In the genomic region with DNA sequence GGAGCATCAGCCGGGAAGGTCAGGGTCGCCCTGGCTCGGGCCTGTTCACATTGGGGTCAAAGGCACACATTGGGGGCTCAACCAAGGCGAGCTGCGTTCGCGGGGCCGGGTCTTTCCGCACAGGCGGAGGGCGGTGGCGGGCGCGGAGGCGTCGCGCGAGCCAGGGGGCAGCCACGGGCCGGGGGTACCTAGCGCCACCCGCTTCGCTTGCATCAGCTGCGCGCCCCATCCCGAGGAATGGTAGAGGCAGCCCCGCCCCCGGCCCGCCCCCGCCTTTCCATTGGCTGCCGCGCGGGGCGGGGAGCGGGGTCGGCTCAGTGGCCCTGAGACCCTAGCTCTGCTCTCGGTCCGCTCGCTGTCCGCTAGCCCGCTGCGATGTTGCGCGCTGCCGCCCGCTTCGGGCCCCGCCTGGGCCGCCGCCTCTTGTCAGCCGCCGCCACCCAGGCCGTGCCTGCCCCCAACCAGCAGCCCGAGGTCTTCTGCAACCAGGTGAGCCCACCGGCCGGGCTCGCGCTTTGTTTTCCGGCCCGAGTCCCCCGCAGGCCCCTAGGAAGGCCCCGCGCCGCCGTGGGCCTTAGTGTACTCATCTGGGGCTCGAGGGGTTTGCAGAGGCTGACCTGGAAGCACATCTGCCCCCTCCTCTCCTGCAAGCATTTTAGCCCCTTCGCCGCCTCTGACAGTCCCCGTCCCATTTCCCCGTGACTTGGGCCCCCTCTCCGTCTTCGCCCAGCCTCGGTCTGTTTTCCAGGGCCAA, we compare ENCODE assay signal across 1 cellular context.
TF ChIP-seq lines count a peak whose summit lies in the region.

A gene (plus strand): TSS at position 326 of the 754 bp plus-strand sequence. CDS start 50 bp downstream, at position 376.

TF ChIP-seq in HepG2, 621 proteins besides CTCF, POLR2A, EP300 and RAD21 (continued from another document and continues in another):
- 0 out of 2 replicates have a peak, but pooled peaks have one; percentile 76 for TF ChIP-seq ZNF546 (CRISPR knock-in tag; conservative IDR thresholded peaks at IDR 0.05)
- TF ChIP-seq NFKBIZ (CRISPR knock-in tag; IDR thresholded peaks at IDR 0.05), result peak; percentile 73; the same call in 1 of the 2 replicates
- 0 out of 2 replicates have a peak, but pooled peaks have one; percentile 16 for TF ChIP-seq STAT5B (CRISPR knock-in tag; IDR thresholded peaks at IDR 0.05)
- TF ChIP-seq, protein P1, sequence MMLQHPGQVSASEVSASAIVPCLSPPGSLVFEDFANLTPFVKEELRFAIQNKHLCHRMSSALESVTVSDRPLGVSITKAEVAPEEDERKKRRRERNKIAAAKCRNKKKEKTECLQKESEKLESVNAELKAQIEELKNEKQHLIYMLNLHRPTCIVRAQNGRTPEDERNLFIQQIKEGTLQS (CRISPR knock-in tag; IDR thresholded peaks at IDR 0.05), result peak; percentile 86
- TF ChIP-seq ATF7-NPFF (CRISPR knock-in tag; IDR thresholded peaks at IDR 0.05; ENCODE audit: low read depth), result peak; percentile 89
- no peak for TF ChIP-seq SUZ12 (IDR thresholded peaks at IDR 0.05; ENCODE audit: low read depth, low read length)
- peak; percentile 84; the same call in 1 of the 2 replicates for TF ChIP-seq ZNF790 (CRISPR knock-in tag; IDR thresholded peaks at IDR 0.05; ENCODE audit: borderline replicate concordance)
- no peak for TF ChIP-seq NR3C1 (CRISPR knock-in tag; IDR thresholded peaks at IDR 0.05)
- peak; percentile 15 for TF ChIP-seq XRCC5 (optimal IDR thresholded peaks at IDR 0.05; ENCODE audit: low read length)
- TF ChIP-seq, protein P2, sequence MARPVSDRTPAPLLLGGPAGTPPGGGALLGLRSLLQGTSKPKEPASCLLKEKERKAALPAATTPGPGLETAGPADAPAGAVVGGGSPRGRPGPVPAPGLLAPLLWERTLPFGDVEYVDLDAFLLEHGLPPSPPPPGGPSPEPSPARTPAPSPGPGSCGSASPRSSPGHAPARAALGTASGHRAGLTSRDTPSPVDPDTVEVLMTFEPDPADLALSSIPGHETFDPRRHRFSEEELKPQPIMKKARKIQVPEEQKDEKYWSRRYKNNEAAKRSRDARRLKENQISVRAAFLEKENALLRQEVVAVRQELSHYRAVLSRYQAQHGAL (CRISPR knock-in tag; IDR thresholded peaks at IDR 0.05; ENCODE audit: not compliant biosample characterization), result peak; percentile 41
- TF ChIP-seq, protein P3, sequence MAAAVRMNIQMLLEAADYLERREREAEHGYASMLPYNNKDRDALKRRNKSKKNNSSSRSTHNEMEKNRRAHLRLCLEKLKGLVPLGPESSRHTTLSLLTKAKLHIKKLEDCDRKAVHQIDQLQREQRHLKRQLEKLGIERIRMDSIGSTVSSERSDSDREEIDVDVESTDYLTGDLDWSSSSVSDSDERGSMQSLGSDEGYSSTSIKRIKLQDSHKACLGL (CRISPR knock-in tag; IDR thresholded peaks at IDR 0.05), result peak; percentile 58; the same call in 1 of the 2 replicates
- TF ChIP-seq ZNF224 (CRISPR knock-in tag; IDR thresholded peaks at IDR 0.05), result no peak; the same call in 1 of the 2 replicates
- TF ChIP-seq, protein P4, sequence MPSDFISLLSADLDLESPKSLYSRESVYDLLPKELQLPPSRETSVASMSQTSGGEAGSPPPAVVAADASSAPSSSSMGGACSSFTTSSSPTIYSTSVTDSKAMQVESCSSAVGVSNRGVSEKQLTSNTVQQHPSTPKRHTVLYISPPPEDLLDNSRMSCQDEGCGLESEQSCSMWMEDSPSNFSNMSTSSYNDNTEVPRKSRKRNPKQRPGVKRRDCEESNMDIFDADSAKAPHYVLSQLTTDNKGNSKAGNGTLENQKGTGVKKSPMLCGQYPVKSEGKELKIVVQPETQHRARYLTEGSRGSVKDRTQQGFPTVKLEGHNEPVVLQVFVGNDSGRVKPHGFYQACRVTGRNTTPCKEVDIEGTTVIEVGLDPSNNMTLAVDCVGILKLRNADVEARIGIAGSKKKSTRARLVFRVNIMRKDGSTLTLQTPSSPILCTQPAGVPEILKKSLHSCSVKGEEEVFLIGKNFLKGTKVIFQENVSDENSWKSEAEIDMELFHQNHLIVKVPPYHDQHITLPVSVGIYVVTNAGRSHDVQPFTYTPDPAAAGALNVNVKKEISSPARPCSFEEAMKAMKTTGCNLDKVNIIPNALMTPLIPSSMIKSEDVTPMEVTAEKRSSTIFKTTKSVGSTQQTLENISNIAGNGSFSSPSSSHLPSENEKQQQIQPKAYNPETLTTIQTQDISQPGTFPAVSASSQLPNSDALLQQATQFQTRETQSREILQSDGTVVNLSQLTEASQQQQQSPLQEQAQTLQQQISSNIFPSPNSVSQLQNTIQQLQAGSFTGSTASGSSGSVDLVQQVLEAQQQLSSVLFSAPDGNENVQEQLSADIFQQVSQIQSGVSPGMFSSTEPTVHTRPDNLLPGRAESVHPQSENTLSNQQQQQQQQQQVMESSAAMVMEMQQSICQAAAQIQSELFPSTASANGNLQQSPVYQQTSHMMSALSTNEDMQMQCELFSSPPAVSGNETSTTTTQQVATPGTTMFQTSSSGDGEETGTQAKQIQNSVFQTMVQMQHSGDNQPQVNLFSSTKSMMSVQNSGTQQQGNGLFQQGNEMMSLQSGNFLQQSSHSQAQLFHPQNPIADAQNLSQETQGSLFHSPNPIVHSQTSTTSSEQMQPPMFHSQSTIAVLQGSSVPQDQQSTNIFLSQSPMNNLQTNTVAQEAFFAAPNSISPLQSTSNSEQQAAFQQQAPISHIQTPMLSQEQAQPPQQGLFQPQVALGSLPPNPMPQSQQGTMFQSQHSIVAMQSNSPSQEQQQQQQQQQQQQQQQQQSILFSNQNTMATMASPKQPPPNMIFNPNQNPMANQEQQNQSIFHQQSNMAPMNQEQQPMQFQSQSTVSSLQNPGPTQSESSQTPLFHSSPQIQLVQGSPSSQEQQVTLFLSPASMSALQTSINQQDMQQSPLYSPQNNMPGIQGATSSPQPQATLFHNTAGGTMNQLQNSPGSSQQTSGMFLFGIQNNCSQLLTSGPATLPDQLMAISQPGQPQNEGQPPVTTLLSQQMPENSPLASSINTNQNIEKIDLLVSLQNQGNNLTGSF (CRISPR knock-in tag; IDR thresholded peaks at IDR 0.05), result 0 out of 2 replicates have a peak, but pooled peaks have one; percentile 19
- TF ChIP-seq SNAI1 (CRISPR knock-in tag; IDR thresholded peaks at IDR 0.05; ENCODE audit: borderline replicate concordance), result 0 out of 2 replicates have a peak, but pooled peaks have one; percentile 79
- TF ChIP-seq PHF8 (CRISPR knock-in tag; IDR thresholded peaks at IDR 0.05), result peak; percentile 90
- TF ChIP-seq, protein P5, sequence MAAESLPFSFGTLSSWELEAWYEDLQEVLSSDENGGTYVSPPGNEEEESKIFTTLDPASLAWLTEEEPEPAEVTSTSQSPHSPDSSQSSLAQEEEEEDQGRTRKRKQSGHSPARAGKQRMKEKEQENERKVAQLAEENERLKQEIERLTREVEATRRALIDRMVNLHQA (CRISPR knock-in tag; IDR thresholded peaks at IDR 0.05), result no peak
- 0 out of 2 replicates have a peak, but pooled peaks have one; percentile 24 for TF ChIP-seq ZNF879 (CRISPR knock-in tag; IDR thresholded peaks at IDR 0.05)
- no peak for TF ChIP-seq PITX1 (CRISPR knock-in tag; IDR thresholded peaks at IDR 0.05)
- TF ChIP-seq, protein P6, sequence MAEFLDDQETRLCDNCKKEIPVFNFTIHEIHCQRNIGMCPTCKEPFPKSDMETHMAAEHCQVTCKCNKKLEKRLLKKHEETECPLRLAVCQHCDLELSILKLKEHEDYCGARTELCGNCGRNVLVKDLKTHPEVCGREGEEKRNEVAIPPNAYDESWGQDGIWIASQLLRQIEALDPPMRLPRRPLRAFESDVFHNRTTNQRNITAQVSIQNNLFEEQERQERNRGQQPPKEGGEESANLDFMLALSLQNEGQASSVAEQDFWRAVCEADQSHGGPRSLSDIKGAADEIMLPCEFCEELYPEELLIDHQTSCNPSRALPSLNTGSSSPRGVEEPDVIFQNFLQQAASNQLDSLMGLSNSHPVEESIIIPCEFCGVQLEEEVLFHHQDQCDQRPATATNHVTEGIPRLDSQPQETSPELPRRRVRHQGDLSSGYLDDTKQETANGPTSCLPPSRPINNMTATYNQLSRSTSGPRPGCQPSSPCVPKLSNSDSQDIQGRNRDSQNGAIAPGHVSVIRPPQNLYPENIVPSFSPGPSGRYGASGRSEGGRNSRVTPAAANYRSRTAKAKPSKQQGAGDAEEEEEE (CRISPR knock-in tag; IDR thresholded peaks at IDR 0.05; ENCODE audit: borderline replicate concordance), result no peak
- no peak; the same call in 1 of the 2 replicates for TF ChIP-seq KDM5A (IDR thresholded peaks at IDR 0.05; ENCODE audit: borderline replicate concordance, low read length)
- TF ChIP-seq ZNF709 (CRISPR knock-in tag; IDR thresholded peaks at IDR 0.05), result peak; percentile 82; the same call in 1 of the 2 replicates
- TF ChIP-seq, protein P7, sequence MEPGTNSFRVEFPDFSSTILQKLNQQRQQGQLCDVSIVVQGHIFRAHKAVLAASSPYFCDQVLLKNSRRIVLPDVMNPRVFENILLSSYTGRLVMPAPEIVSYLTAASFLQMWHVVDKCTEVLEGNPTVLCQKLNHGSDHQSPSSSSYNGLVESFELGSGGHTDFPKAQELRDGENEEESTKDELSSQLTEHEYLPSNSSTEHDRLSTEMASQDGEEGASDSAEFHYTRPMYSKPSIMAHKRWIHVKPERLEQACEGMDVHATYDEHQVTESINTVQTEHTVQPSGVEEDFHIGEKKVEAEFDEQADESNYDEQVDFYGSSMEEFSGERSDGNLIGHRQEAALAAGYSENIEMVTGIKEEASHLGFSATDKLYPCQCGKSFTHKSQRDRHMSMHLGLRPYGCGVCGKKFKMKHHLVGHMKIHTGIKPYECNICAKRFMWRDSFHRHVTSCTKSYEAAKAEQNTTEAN (CRISPR knock-in tag; conservative IDR thresholded peaks at IDR 0.05), result 0 out of 2 replicates have a peak, but pooled peaks have one; percentile 23
- TF ChIP-seq ZNF839 (CRISPR knock-in tag; IDR thresholded peaks at IDR 0.05; ENCODE audit: borderline replicate concordance), result 0 out of 2 replicates have a peak, but pooled peaks have one; percentile 3
- TF ChIP-seq, protein P8, sequence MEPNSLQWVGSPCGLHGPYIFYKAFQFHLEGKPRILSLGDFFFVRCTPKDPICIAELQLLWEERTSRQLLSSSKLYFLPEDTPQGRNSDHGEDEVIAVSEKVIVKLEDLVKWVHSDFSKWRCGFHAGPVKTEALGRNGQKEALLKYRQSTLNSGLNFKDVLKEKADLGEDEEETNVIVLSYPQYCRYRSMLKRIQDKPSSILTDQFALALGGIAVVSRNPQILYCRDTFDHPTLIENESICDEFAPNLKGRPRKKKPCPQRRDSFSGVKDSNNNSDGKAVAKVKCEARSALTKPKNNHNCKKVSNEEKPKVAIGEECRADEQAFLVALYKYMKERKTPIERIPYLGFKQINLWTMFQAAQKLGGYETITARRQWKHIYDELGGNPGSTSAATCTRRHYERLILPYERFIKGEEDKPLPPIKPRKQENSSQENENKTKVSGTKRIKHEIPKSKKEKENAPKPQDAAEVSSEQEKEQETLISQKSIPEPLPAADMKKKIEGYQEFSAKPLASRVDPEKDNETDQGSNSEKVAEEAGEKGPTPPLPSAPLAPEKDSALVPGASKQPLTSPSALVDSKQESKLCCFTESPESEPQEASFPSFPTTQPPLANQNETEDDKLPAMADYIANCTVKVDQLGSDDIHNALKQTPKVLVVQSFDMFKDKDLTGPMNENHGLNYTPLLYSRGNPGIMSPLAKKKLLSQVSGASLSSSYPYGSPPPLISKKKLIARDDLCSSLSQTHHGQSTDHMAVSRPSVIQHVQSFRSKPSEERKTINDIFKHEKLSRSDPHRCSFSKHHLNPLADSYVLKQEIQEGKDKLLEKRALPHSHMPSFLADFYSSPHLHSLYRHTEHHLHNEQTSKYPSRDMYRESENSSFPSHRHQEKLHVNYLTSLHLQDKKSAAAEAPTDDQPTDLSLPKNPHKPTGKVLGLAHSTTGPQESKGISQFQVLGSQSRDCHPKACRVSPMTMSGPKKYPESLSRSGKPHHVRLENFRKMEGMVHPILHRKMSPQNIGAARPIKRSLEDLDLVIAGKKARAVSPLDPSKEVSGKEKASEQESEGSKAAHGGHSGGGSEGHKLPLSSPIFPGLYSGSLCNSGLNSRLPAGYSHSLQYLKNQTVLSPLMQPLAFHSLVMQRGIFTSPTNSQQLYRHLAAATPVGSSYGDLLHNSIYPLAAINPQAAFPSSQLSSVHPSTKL (CRISPR knock-in tag; IDR thresholded peaks at IDR 0.05), result peak; percentile 57; the same call in 1 of the 2 replicates
- no peak for TF ChIP-seq ZNF530 (CRISPR knock-in tag; IDR thresholded peaks at IDR 0.05; ENCODE audit: low read depth)
- TF ChIP-seq ZNF737 (CRISPR knock-in tag; IDR thresholded peaks at IDR 0.05; ENCODE audit: borderline replicate concordance), result 0 out of 2 replicates have a peak, but pooled peaks have one; percentile 29
- no peak for TF ChIP-seq ZBTB1 (CRISPR knock-in tag; IDR thresholded peaks at IDR 0.05; ENCODE audit: borderline replicate concordance)
- TF ChIP-seq, protein P9, sequence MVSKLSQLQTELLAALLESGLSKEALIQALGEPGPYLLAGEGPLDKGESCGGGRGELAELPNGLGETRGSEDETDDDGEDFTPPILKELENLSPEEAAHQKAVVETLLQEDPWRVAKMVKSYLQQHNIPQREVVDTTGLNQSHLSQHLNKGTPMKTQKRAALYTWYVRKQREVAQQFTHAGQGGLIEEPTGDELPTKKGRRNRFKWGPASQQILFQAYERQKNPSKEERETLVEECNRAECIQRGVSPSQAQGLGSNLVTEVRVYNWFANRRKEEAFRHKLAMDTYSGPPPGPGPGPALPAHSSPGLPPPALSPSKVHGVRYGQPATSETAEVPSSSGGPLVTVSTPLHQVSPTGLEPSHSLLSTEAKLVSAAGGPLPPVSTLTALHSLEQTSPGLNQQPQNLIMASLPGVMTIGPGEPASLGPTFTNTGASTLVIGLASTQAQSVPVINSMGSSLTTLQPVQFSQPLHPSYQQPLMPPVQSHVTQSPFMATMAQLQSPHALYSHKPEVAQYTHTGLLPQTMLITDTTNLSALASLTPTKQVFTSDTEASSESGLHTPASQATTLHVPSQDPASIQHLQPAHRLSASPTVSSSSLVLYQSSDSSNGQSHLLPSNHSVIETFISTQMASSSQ (IDR thresholded peaks at IDR 0.05; ENCODE audit: low read depth), result no peak
- TF ChIP-seq, protein P9 (CRISPR knock-in tag; IDR thresholded peaks at IDR 0.05; ENCODE audit: borderline replicate concordance), result peak; percentile 45; the same call in 1 of the 2 replicates
- peak; percentile 37; the same call in 1 of the 3 replicates for TF ChIP-seq MXI1 (IDR thresholded peaks at IDR 0.05; ENCODE audit: borderline replicate concordance, low read depth, low read length)
- TF ChIP-seq, protein P10, sequence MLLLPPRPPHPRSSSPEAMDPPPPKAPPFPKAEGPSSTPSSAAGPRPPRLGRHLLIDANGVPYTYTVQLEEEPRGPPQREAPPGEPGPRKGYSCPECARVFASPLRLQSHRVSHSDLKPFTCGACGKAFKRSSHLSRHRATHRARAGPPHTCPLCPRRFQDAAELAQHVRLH (CRISPR knock-in tag; IDR thresholded peaks at IDR 0.05; ENCODE audit: borderline replicate concordance, low read depth), result peak; percentile 74; the same call in 1 of the 2 replicates
- peak; percentile 63 for TF ChIP-seq ZNF768 (CRISPR knock-in tag; IDR thresholded peaks at IDR 0.05)
- no peak for TF ChIP-seq HNF4G (IDR thresholded peaks at IDR 0.05; ENCODE audit: borderline replicate concordance, low read depth, low read length)
- no peak for TF ChIP-seq HNF4G (CRISPR knock-in tag; IDR thresholded peaks at IDR 0.05; ENCODE audit: borderline replicate concordance, low read depth)
